Comparison of ENCODE assay signal across 16 cellular contexts in the genomic region with DNA sequence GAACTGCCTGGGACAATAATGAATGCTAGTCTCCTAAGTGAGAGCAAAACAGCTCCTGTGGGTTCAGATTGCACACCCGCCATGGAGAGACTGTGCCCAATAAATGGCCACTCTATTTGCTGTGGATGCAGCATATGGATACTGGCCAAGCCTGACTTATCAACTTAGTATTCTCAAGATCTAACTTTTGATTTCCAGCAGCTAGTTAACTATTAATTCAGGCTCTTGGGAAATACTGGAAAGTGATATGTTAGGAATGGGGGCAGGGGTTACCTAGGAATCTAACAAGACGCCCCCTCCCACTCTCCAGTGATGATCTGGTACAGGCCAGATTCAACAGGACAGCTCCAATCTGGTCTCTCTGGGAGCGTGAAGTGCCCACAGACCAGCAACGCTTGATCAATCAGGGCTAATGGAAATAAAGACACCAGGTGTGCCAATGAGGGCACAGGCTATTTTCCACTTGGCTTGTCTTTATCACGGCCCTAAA.
DNase-seq lines count a peak whose midpoint lies in the region; ATAC-seq and TF ChIP-seq lines count a peak whose summit lies in the region.
"Had no signal": no experiment of that assay in that cellular context is flagged by ENCODE, and none has a peak within 500 bp of the region (broad histone marks: within the 10 kb centered on the region; RNA-seq: fewer than 3 reads in every experiment).

No MANE protein-coding gene starts in this region.

- H3K4me3 ChIP-seq in gastrocnemius medialis, result no peak overlapping the region

- H3K36me3 ChIP-seq in gastrocnemius medialis, result peaks cover 2 to 100% of the 10 kb centered on the region in 2 donors

- H3K27ac Mint-ChIP-seq in activated CD4-positive, alpha-beta T cell treated with anti-CD3 and anti-CD28 coated beads, Interleukin-2, amount 10 ng/mL, durations not matched to agents 7 days and 5 days, result no peak overlapping the region
- H3K27ac Mint-ChIP-seq: activated CD8-positive, alpha-beta T cell treated with anti-CD3 and anti-CD28 coated beads for 36 hours; activated T-helper 1 cell treated with anti-CD3 and anti-CD28 coated beads, Interleukin-12 subunit alpha, Interleukin-12 subunit beta, Interleukin-2, Interleukin-4 antibody, amounts not matched to agents 30 ng/mL and 10 ng/mL and 1 ng/mL, durations not matched to agents 14 hours and 24 hours and 36 hours had no signal

- no peaks in the 10 kb centered on the region for H3K9me3 Mint-ChIP-seq in activated CD4-positive, alpha-beta T cell treated with anti-CD3 and anti-CD28 coated beads, Interleukin-2, amount 10 ng/mL, durations not matched to agents 7 days and 5 days
- H3K9me3 Mint-ChIP-seq: activated CD8-positive, alpha-beta T cell treated with anti-CD3 and anti-CD28 coated beads for 36 hours; activated T-helper 1 cell treated with anti-CD3 and anti-CD28 coated beads, Interleukin-12 subunit alpha, Interleukin-12 subunit beta, Interleukin-2, Interleukin-4 antibody, amounts not matched to agents 30 ng/mL and 10 ng/mL and 1 ng/mL, durations not matched to agents 14 hours and 24 hours and 36 hours had no signal

- peaks cover 26% of the 10 kb centered on the region for H3K4me1 Mint-ChIP-seq in activated CD4-positive, alpha-beta T cell treated with anti-CD3 and anti-CD28 coated beads, Interleukin-2, amount 10 ng/mL, durations not matched to agents 7 days and 5 days

- H3K27ac ChIP-seq in C4-2B (peak overlapping the region; percentile 86), VCaP (peak overlapping the region; percentile 100), gastrocnemius medialis (peak overlapping the region in 3 of 4 donors; percentile 46 to 69 (median 55))
- H3K27ac ChIP-seq: epithelial cell of prostate had no signal

- no peak for TF ChIP-seq POLR2A in gastrocnemius medialis (IDR thresholded peaks at IDR 0.05)

- H3K4me3 Mint-ChIP-seq in activated CD4-positive, alpha-beta T cell treated with anti-CD3 and anti-CD28 coated beads, Interleukin-2, amount 10 ng/mL, durations not matched to agents 7 days and 5 days, result no peak overlapping the region
- H3K4me3 Mint-ChIP-seq: activated CD8-positive, alpha-beta T cell treated with anti-CD3 and anti-CD28 coated beads for 36 hours; activated T-helper 1 cell treated with anti-CD3 and anti-CD28 coated beads, Interleukin-12 subunit alpha, Interleukin-12 subunit beta, Interleukin-2, Interleukin-4 antibody, amounts not matched to agents 30 ng/mL and 10 ng/mL and 1 ng/mL, durations not matched to agents 14 hours and 24 hours and 36 hours had no signal

- POLR2A ChIA-PET in activated CD4-positive, alpha-beta T cell treated with anti-CD3 and anti-CD28 coated beads, Interleukin-2, amount 10 ng/mL, durations not matched to agents 7 days and 5 days (lab: Charles Lee), result interaction anchor here (0.7 kb wide), 1 partner anchor 27 kb away, joined by 3 read pairs; no protein-coding TSS in a partner anchor

- H3K27me3 Mint-ChIP-seq in activated CD4-positive, alpha-beta T cell treated with anti-CD3 and anti-CD28 coated beads, Interleukin-2, amount 10 ng/mL, durations not matched to agents 7 days and 5 days, result no peaks in the 10 kb centered on the region
- H3K27me3 Mint-ChIP-seq: activated CD8-positive, alpha-beta T cell treated with anti-CD3 and anti-CD28 coated beads for 36 hours had no signal

- no peak for TF ChIP-seq CTCF in C4-2B (conservative IDR thresholded peaks at IDR 0.05)
- TF ChIP-seq CTCF in VCaP (conservative IDR thresholded peaks at IDR 0.05), result no peak
- no peak for TF ChIP-seq CTCF in gastrocnemius medialis (IDR thresholded peaks at IDR 0.05 in 4 of 5, conservative IDR thresholded peaks at IDR 0.05 in 1 of 5)

- ATAC-seq in gastrocnemius medialis (no peak), GM21515 (IDR thresholded peaks at IDR 0.05; ENCODE audit: unreplicated experiment) (no peak), HG03135 (IDR thresholded peaks at IDR 0.05; ENCODE audit: unreplicated experiment) (no peak), HG02642 (IDR thresholded peaks at IDR 0.05; ENCODE audit: poor library complexity, unreplicated experiment) (no peak)
- ATAC-seq: activated CD8-positive, alpha-beta T cell treated with anti-CD3 and anti-CD28 coated beads for 36 hours had no signal

- DNase-seq in kidney tubule cell (ENCODE audit: low spot score) (peak; percentile 95), gastrocnemius medialis (no peak)
- DNase-seq in activated CD4-positive, alpha-beta T cell treated with anti-CD3 and anti-CD28 coated beads, Interleukin-2, amount 10 ng/mL, durations not matched to agents 7 days and 5 days, result no peak
- DNase-seq: activated CD8-positive, alpha-beta T cell treated with anti-CD3 and anti-CD28 coated beads for 36 hours; NCI-H187 treated with DMSO at 0.1 percent for 48 hours; NCI-H524; OCI-M1; stimulated activated CD4-positive, alpha-beta T cell treated with anti-CD3 and anti-CD28 coated beads, Interleukin-15, amount 100 ng/mL, for 24 hours; substantia nigra had no signal

- H3K4me1 ChIP-seq in gastrocnemius medialis, result peaks cover 12 to 22% of the 10 kb centered on the region in 2 donors

- H3K36me3 Mint-ChIP-seq in activated CD4-positive, alpha-beta T cell treated with anti-CD3 and anti-CD28 coated beads, Interleukin-2, amount 10 ng/mL, durations not matched to agents 7 days and 5 days (ENCODE audit: low read depth), result peaks cover 69% of the 10 kb centered on the region

- intact Hi-C loops in gastrocnemius medialis (cut with DNase I; ENCODE audit: low total_unique reads), result no loop called here

- CTCF ChIA-PET in activated CD4-positive, alpha-beta T cell treated with anti-CD3 and anti-CD28 coated beads, Interleukin-2, amount 10 ng/mL, durations not matched to agents 7 days and 5 days (lab: Charles Lee), result no interaction called here

- no peaks in the 10 kb centered on the region for H3K27me3 ChIP-seq in gastrocnemius medialis

- in situ Hi-C loops in gastrocnemius medialis (cut with MboI; ENCODE audit: low sequenced_read_pairs in 4 of 4), result loop anchor here in 2 of 4 donors (5.0 to 25.0 kb wide), 2 partner anchors 168 to 173 kb away; partner anchors contain the start of gene ALDH4A1 (in 1 of the 2)

- no peaks in the 10 kb centered on the region for H3K9me3 ChIP-seq in gastrocnemius medialis
